27 cellular contexts compared by ENCODE assay signal in genomic region chr9:109302606-109303005, GRCh38.
"Had no signal": no experiment of that assay in that cellular context is flagged by ENCODE, and none has a peak within 500 bp of the region (broad histone marks: within the 10 kb centered on the region; RNA-seq: fewer than 3 reads in every experiment).

No MANE protein-coding gene starts in this region.

- H3K4me3 Mint-ChIP-seq: dendritic cell treated with granulocyte-macrophage colony-stimulating factor and Interleukin-4, amounts not matched to agents 40 ng/mL and 50 ng/mL, for 4 days; effector memory CD8-positive, alpha-beta T cell; endodermal cell; mesothelial cell of epicardium had no signal

- H3K9me3 Mint-ChIP-seq: dendritic cell treated with granulocyte-macrophage colony-stimulating factor and Interleukin-4, amounts not matched to agents 40 ng/mL and 50 ng/mL, for 4 days; endodermal cell; mesothelial cell of epicardium had no signal

- H3K27ac ChIP-seq: epithelial cell of prostate, esophagus squamous epithelium, gastrocnemius medialis, heart right ventricle, left lung, lower lobe of right lung had no signal

- H3K27me3 ChIP-seq: colonic mucosa, gastrocnemius medialis had no signal

- H3K36me3 Mint-ChIP-seq: mesothelial cell of epicardium had no signal

- DNase-seq: colonic mucosa; cortex of kidney; effector CD8-positive, alpha-beta T cell; effector memory CD8-positive, alpha-beta T cell; endodermal cell; erythroblast; esophagus squamous epithelium; foreskin fibroblast; foreskin melanocyte; gastrocnemius medialis; glutamatergic neuron; head of caudate nucleus; heart right ventricle; hippocampal formation; left cardiac atrium; left lung; left ventricle myocardium superior; lower lobe of right lung; mesenchymal stem cell; mucosa of descending colon had no signal

- H3K4me3 ChIP-seq: colonic mucosa, esophagus squamous epithelium, gastrocnemius medialis, heart right ventricle, left lung, lower lobe of right lung, mucosa of descending colon had no signal

- H3K4me1 Mint-ChIP-seq: endodermal cell, mesothelial cell of epicardium had no signal

- H3K4me1 ChIP-seq: left lung, lower lobe of right lung had no signal

- H3K27ac Mint-ChIP-seq: dendritic cell treated with granulocyte-macrophage colony-stimulating factor and Interleukin-4, amounts not matched to agents 40 ng/mL and 50 ng/mL, for 4 days; effector memory CD8-positive, alpha-beta T cell; endodermal cell; mesothelial cell of epicardium had no signal

- ATAC-seq: effector memory CD8-positive, alpha-beta T cell; esophagus mucosa; gastrocnemius medialis; heart right ventricle; left cardiac atrium; left lung; left ventricle myocardium superior; lower lobe of right lung; mucosa of descending colon had no signal

- H3K36me3 ChIP-seq: colonic mucosa, esophagus squamous epithelium, gastrocnemius medialis, heart right ventricle, left lung, lower lobe of right lung had no signal

- FAIRE-seq: endometrium, islet of Langerhans, keratinocyte had no signal

- H3K9me3 ChIP-seq: colonic mucosa, esophagus squamous epithelium, gastrocnemius medialis, heart right ventricle, left lung, lower lobe of right lung, mucosa of descending colon had no signal
